1 cellular context compared by ENCODE assay signal in the genomic region with DNA sequence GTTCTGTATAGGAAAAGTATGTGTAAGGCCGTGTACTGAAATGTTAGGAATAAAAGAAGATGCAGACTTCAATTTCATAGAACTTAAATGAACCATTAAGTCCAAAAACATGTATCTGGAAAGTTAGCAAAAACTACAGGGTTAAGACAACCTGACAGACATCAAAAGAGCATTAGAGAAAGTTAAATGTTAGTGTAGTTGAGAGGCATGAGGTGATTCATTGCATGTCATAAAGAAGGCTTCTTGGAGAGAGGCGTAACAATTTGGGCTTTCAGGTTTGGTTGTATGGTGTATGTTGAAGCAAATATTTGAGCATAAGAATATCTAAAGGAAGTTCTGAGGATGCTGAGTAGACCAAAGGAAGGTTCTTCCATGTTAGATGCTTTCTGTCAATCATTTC.
TF ChIP-seq lines count a peak whose summit lies in the region.

No MANE protein-coding gene starts in this region.

TF ChIP-seq in HepG2, 621 proteins besides CTCF, POLR2A, EP300 and RAD21 (continued from another document):
- TF ChIP-seq, protein P1, sequence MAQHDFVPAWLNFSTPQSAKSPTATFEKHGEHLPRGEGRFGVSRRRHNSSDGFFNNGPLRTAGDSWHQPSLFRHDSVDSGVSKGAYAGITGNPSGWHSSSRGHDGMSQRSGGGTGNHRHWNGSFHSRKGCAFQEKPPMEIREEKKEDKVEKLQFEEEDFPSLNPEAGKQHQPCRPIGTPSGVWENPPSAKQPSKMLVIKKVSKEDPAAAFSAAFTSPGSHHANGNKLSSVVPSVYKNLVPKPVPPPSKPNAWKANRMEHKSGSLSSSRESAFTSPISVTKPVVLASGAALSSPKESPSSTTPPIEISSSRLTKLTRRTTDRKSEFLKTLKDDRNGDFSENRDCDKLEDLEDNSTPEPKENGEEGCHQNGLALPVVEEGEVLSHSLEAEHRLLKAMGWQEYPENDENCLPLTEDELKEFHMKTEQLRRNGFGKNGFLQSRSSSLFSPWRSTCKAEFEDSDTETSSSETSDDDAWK (CRISPR knock-in tag; IDR thresholded peaks at IDR 0.05), result no peak
- TF ChIP-seq KAT7 (CRISPR knock-in tag; IDR thresholded peaks at IDR 0.05; ENCODE audit: borderline replicate concordance) (no peak), CAMTA2 (CRISPR knock-in tag; IDR thresholded peaks at IDR 0.05; ENCODE audit: borderline replicate concordance) (no peak), ZNF782 (CRISPR knock-in tag; IDR thresholded peaks at IDR 0.05; ENCODE audit: borderline replicate concordance) (no peak), CBX5 (CRISPR knock-in tag; IDR thresholded peaks at IDR 0.05; ENCODE audit: borderline replicate concordance) (no peak), ZUFSP (CRISPR knock-in tag; IDR thresholded peaks at IDR 0.05; ENCODE audit: borderline replicate concordance) (no peak), RCOR2 (CRISPR knock-in tag; IDR thresholded peaks at IDR 0.05) (no peak), ZNF431 (CRISPR knock-in tag; IDR thresholded peaks at IDR 0.05; ENCODE audit: borderline replicate concordance, low read depth) (no peak), IKZF1 (IDR thresholded peaks at IDR 0.05) (no peak), ZNF232 (CRISPR knock-in tag; IDR thresholded peaks at IDR 0.05; ENCODE audit: borderline replicate concordance) (no peak), CREB1 (IDR thresholded peaks at IDR 0.05) (no peak), CREB1 (CRISPR knock-in tag; IDR thresholded peaks at IDR 0.05) (no peak)
- TF ChIP-seq, protein P2, sequence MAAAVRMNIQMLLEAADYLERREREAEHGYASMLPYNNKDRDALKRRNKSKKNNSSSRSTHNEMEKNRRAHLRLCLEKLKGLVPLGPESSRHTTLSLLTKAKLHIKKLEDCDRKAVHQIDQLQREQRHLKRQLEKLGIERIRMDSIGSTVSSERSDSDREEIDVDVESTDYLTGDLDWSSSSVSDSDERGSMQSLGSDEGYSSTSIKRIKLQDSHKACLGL (CRISPR knock-in tag; IDR thresholded peaks at IDR 0.05), result no peak
